In the genomic region with DNA sequence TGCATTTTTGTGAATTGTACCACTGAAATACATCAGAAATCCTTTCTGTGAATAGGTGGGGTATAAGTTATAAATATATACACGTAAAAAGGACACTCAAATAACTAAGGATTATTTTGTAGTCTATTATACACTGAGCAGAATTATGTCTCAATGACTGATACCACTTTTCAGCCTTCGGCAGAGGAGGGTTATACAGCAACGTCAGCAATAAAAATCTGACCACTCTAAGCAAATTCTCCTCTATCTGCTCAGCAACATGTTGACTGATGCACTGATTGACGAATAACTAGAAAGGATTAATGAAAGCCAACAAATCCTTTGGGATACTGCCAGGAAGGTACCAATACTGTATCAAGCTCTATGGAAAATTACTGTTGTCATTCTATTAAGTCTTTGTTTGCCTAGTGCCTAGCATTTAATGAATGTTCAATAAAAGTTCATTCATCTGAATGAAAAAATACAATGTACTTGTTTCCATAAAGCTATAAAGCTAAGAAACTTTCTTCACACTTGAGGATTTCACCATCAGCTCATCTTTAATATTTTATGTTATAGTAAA, we compare ENCODE assay signal across 27 cellular contexts. TPM values are rescaled to one million over a fixed set of nuclear protein-coding genes. Genes with fewer than 3 reads are reported as not detected.
A peak's percentile ranks its signal among the peaks of the same experiment; 100 is the strongest.
DNase-seq lines count a peak whose midpoint lies in the region; ATAC-seq, FAIRE-seq and TF ChIP-seq lines count a peak whose summit lies in the region.
"Had no signal": no experiment of that assay in that cellular context is flagged by ENCODE, and none has a peak within 500 bp of the region (broad histone marks: within the 10 kb centered on the region; RNA-seq: fewer than 3 reads in every experiment).

No MANE protein-coding gene starts in this region.

- H4K20me1 ChIP-seq in DND-41 (ENCODE audit: insufficient read depth, low read length) = peaks cover 79% of the 10 kb centered on the region
- H4K20me1 ChIP-seq in GM12878 (ENCODE audit: control insufficient read depth, insufficient read depth) = peaks cover 2% of the 10 kb centered on the region; the same call in 1 of the 2 replicates

- no peak overlapping the region for H3K4me3 ChIP-seq in DND-41 (ENCODE audit: low read depth in 1 of 2, low read length in 2 of 2)
- peak overlapping the region; percentile 33 for H3K4me3 ChIP-seq in GM12878
- H3K4me3 ChIP-seq in parathyroid adenoma (ENCODE audit: low read depth, low read length) = peak overlapping the region; percentile 22
- no peak overlapping the region for H3K4me3 ChIP-seq in A673 (ENCODE audit: low read depth, low read length, poor library complexity, severe bottlenecking)
- H3K4me3 ChIP-seq: cardiac muscle cell, hepatocyte, skin epidermis, suprapubic skin, uterus had no signal

- DNase-seq in DND-41 (no peak), NCI-H524 (lab: John Stamatoyannopoulos, UW) (peak; percentile 51 to 70), GM12878 (ENCODE audit: low read depth, low spot score) (no peak), A673 (ENCODE audit: low spot score) (no peak), NCI-H510A (lab: John Stamatoyannopoulos, UW) (no peak)
- DNase-seq in activated naive CD4-positive, alpha-beta T cell treated with anti-CD3 and anti-CD28 coated beads, Interleukin-2, amount 50 U/mL, for 16 hours = no peak
- DNase-seq in activated CD4-positive, alpha-beta T cell treated with anti-CD3 and anti-CD28 coated beads for 1 hour = no peak
- DNase-seq: activated CD8-positive, alpha-beta memory T cell treated with anti-CD3 and anti-CD28 coated beads for 24 hours; activated naive CD4-positive, alpha-beta T cell treated with anti-CD3 and anti-CD28 coated beads for 36 hours; activated T-cell treated with anti-CD3 and anti-CD28 coated beads, Interleukin-2, amount 50 U/mL, for 4 hours; CD4-positive, CD25-positive, alpha-beta regulatory T cell; dorsolateral prefrontal cortex; H7; Kasumi-1; NCI-H1105 treated with DMSO at 0.1 percent for 48 hours; NCI-H2107; NCI-H446 treated with DMSO at 0.1 percent for 48 hours; stimulated activated CD4-positive, alpha-beta T cell treated with anti-CD3 and anti-CD28 coated beads, Interleukin-1b, Interleukin-23, amount 100 ng/mL, for 48 hours; uterus had no signal

- no TSS peak for BruUV-seq in GM12878 (replicated peaks; lab: Mats Ljungman, UMichigan)
- BruUV-seq in A673 (replicated peaks; lab: Mats Ljungman, UMichigan) = no TSS peak

- TF ChIP-seq EP300 in GM12878 (IDR thresholded peaks at IDR 0.05; ENCODE audit: borderline replicate concordance in 1 of 2, control insufficient read depth in 1 of 2, low read depth in 2 of 2, low read length in 2 of 2) = no peak

- H2AFZ ChIP-seq in DND-41 (ENCODE audit: low read depth, low read length) (no peak overlapping the region), GM12878 (ENCODE audit: control insufficient read depth, low read depth, low read length) (no peak overlapping the region), parathyroid adenoma (no peak overlapping the region)
- H2AFZ ChIP-seq: hepatocyte had no signal

- no peak overlapping the region for H3K9ac ChIP-seq in DND-41 (ENCODE audit: low read depth, low read length)
- no peak overlapping the region for H3K9ac ChIP-seq in GM12878 (ENCODE audit: control insufficient read depth, insufficient read depth, low read length)
- H3K9ac ChIP-seq in parathyroid adenoma = no peak overlapping the region

- TF ChIP-seq POLR2A in GM12878 (IDR thresholded peaks at IDR 0.05; ENCODE audit: low read depth, low read length) = no peak

- H3K4me2 ChIP-seq in DND-41 (ENCODE audit: insufficient read depth, low read length) (peak overlapping the region; percentile 21; the same call in 1 of the 2 replicates), GM12878 (ENCODE audit: control insufficient read depth, insufficient read depth) (peak overlapping the region; percentile 6), parathyroid adenoma (ENCODE audit: low read length) (peak overlapping the region; percentile 33)
- H3K4me2 ChIP-seq: hepatocyte had no signal

- TF ChIP-seq CTCF in DND-41 (IDR thresholded peaks at IDR 0.05; ENCODE audit: borderline replicate concordance, extremely low read depth, low read length, poor library complexity, severe bottlenecking) = no peak
- no peak for TF ChIP-seq CTCF in GM12878 (IDR thresholded peaks at IDR 0.05 in 2 of 3, conservative IDR thresholded peaks at IDR 0.05 in 1 of 3; ENCODE audit: control insufficient read depth in 2 of 3, extremely low read depth in 1 of 3, insufficient read depth in 1 of 3, low read depth in 3 of 3, low read length in 3 of 3)
- TF ChIP-seq CTCF in parathyroid adenoma (IDR thresholded peaks at IDR 0.05) = no peak
- no peak for TF ChIP-seq CTCF in A673 (conservative IDR thresholded peaks at IDR 0.05; ENCODE audit: low read depth, low read length)

- no peaks in the 10 kb centered on the region for H3K9me3 ChIP-seq in DND-41 (ENCODE audit: insufficient read depth, low read length, severe bottlenecking)
- H3K9me3 ChIP-seq in GM12878 (replicated peaks; ENCODE audit: control insufficient read depth, insufficient read depth, low read length) = no peaks in the 10 kb centered on the region; the same call in 2 of the 3 replicates
- no peaks in the 10 kb centered on the region for H3K9me3 ChIP-seq in parathyroid adenoma (ENCODE audit: control insufficient read depth, low read length)
- peaks cover 4% of the 10 kb centered on the region for H3K9me3 ChIP-seq in A673 (ENCODE audit: low read depth, low read length, poor library complexity, severe bottlenecking)
- H3K9me3 ChIP-seq: suprapubic skin, uterus had no signal

- RAD21 ChIA-PET in GM12878 (lab: Charles Lee; ENCODE audit: unreplicated experiment) = interaction anchor here (0.8 to 5.0 kb wide), 9 partner anchors 11 to 232 kb away, joined by 3 to 37 read pairs (median 7); partner anchors contain the start of gene MYO5A

- SMC1A ChIA-PET in GM12878 (lab: Charles Lee; ENCODE audit: uncharacterized antibody, unreplicated experiment) = interaction anchor here (0.9 to 5.1 kb wide), 15 partner anchors 9 to 347 kb away, joined by 3 to 49 read pairs (median 4); no protein-coding TSS in a partner anchor

- intact Hi-C loops in GM12878 (cut with micrococcal nuclease; ENCODE audit: unreplicated experiment) (no loop called here), A673 (cut with micrococcal nuclease; ENCODE audit: unreplicated experiment) (no loop called here)

- H3K79me2 ChIP-seq in DND-41 (ENCODE audit: insufficient read depth, low read length) (peaks cover 100% of the 10 kb centered on the region), GM12878 (ENCODE audit: control insufficient read depth, insufficient read depth, low read length) (peaks cover 100% of the 10 kb centered on the region), parathyroid adenoma (peaks cover 39% of the 10 kb centered on the region)

- peaks cover 24% of the 10 kb centered on the region for H3K36me3 ChIP-seq in DND-41 (ENCODE audit: insufficient read depth, low read length)
- peaks cover 0 to 4% of the 10 kb centered on the region in 2 experiments; a peak in 1 of 4 replicates for H3K36me3 ChIP-seq in GM12878 (ENCODE audit: control insufficient read depth in 2 of 2, insufficient read depth in 2 of 2, low read length in 1 of 2)
- H3K36me3 ChIP-seq in parathyroid adenoma (ENCODE audit: control insufficient read depth, insufficient read depth, low read length) = no peaks in the 10 kb centered on the region
- H3K36me3 ChIP-seq in A673 (ENCODE audit: insufficient read depth, low read length, poor library complexity, severe bottlenecking) = peaks cover 14% of the 10 kb centered on the region
- H3K36me3 ChIP-seq: cardiac muscle cell, uterus had no signal

- CTCF ChIA-PET in GM12878 (lab: Yijun Ruan, JAX) = interaction anchor here (1.1 to 4.3 kb wide), 5 partner anchors 10 to 232 kb away, joined by 3 to 37 read pairs (median 12); no protein-coding TSS in a partner anchor
- CTCF ChIA-PET in A673 (lab: Charles Lee) = no interaction called here

- no peak for ATAC-seq in DND-41 (ENCODE audit: insufficient read depth, low read depth)
- no peak for ATAC-seq in GM12878
- ATAC-seq: activated T-cell treated with anti-CD3 and anti-CD28 coated beads, Interleukin-2, amount 50 U/mL, for 4 hours; Right ventricle myocardium inferior; stimulated activated effector memory CD8-positive, alpha-beta T cell treated with anti-CD3 and anti-CD28 coated beads, Interleukin-12 subunit alpha, Interleukin-12 subunit beta, amount 100 ng/mL, for 72 hours had no signal

- no peak overlapping the region for H3K27ac ChIP-seq in DND-41 (ENCODE audit: low read length)
- H3K27ac ChIP-seq in GM12878 (ENCODE audit: control insufficient read depth, insufficient read depth) = no peak overlapping the region
- no peak overlapping the region for H3K27ac ChIP-seq in parathyroid adenoma
- H3K27ac ChIP-seq in A673 (ENCODE audit: low read depth, low read length, poor library complexity, severe bottlenecking) = no peak overlapping the region
- H3K27ac ChIP-seq: cardiac muscle cell, epithelial cell of prostate, hepatocyte, skin epidermis, suprapubic skin, uterus had no signal

- H3K27me3 ChIP-seq in DND-41 (ENCODE audit: insufficient read depth, low read length, poor library complexity) (no peaks in the 10 kb centered on the region), GM12878 (replicated peaks in 1 of 2; ENCODE audit: control insufficient read depth in 2 of 2, insufficient read depth in 2 of 2, low read length in 1 of 2) (no peaks in the 10 kb centered on the region), parathyroid adenoma (ENCODE audit: control insufficient read depth, insufficient read depth, low read length) (no peaks in the 10 kb centered on the region), A673 (replicated peaks; ENCODE audit: insufficient read depth, low read depth, low read length, poor library complexity) (no peaks in the 10 kb centered on the region)
- H3K27me3 ChIP-seq: cardiac muscle cell, dorsolateral prefrontal cortex, hepatocyte, suprapubic skin, uterus had no signal

- TF ChIP-seq RAD21 in GM12878 (IDR thresholded peaks at IDR 0.05; ENCODE audit: insufficient read depth, low read depth, low read length) = no peak

- in situ Hi-C loops in GM12878 (cut with MboI) = no loop called here

- POLR2A ChIA-PET in GM12878 (lab: Charles Lee) = interaction anchor here (1.3 kb wide), 2 partner anchors 28 to 98 kb away, joined by 3 to 4 read pairs; no protein-coding TSS in a partner anchor
- POLR2A ChIA-PET in A673 (lab: Charles Lee; ENCODE audit: low non-redundant PET) = no interaction called here

- H3K4me1 ChIP-seq in DND-41 (ENCODE audit: insufficient read depth, low read length) (peaks cover 32% of the 10 kb centered on the region), GM12878 (ENCODE audit: control insufficient read depth, insufficient read depth, low read length) (peaks cover 22% of the 10 kb centered on the region), parathyroid adenoma (peaks cover 6% of the 10 kb centered on the region), A673 (ENCODE audit: insufficient read depth, low read length, poor library complexity, severe bottlenecking) (peaks cover 8% of the 10 kb centered on the region)
- H3K4me1 ChIP-seq: uterus had no signal

- WGBS in GM12878 (ENCODE audit: insufficient coverage, insufficient replicate concordance, low lambda C conversion rate, missing lambda C conversion rate) = 79% methylated on average over 4 of the region's 4 CpGs

- FAIRE-seq in GM12878 (lab: Jason Lieb, UNC) = no peak

RNA-seq across cellular contexts. Expression of gene ARPP19, which starts 5.2 kb away (rescaled TPM):
- total RNA-seq in GM12878 (2013; cell fraction: nucleolus; rRNA removed) = 73.4 and 75.0 TPM in 2 replicates
- total RNA-seq in GM12878 (2014; rRNA removed) = 122 and 150 TPM in 2 replicates
- 123 and 129 TPM in 2 replicates for total RNA-seq in GM12878 (2014; rRNA removed; fragmentation: Illumina TruSeq; extraction: Trizol)
- 161 and 167 TPM in 2 replicates for total RNA-seq in GM12878 (2021)
- 27.5 TPM for polyA plus RNA-seq in GM12878 (2011; ENCODE audit: low read depth)
- 167 and 209 TPM in 2 replicates for polyA plus RNA-seq in GM12878 (2011; rRNA removed)
- 40.2 and 49.8 TPM in 2 replicates for polyA plus RNA-seq in GM12878 (2011; cell fraction: cytosol; rRNA removed)
- polyA plus RNA-seq in GM12878 (2011; cell fraction: nucleus; rRNA removed) = 24.9 and 28.6 TPM in 2 replicates
- polyA plus RNA-seq in GM12878 (2012) = 48.0 and 52.4 TPM in 2 replicates
- polyA plus RNA-seq in GM12878 (2014; fragmentation: Illumina TruSeq; extraction: Trizol) = 119 and 147 TPM in 2 replicates
- polyA plus RNA-seq in GM12878 (2014; fragmentation: Nextera tagmentation; extraction: Ambion mirVana) = 100 to 1,000 TPM in 1 of 2 experiments, 10 to 100 TPM in 1; 77.2 to 114 TPM
- 71.2 and 84.8 TPM in 2 replicates for polyA plus RNA-seq in GM12878 (2014; rRNA removed)
- polyA plus RNA-seq in GM12878 (2016; fragmentation: Nextera tagmentation; extraction: Ambion mirVana) = 100 to 1,000 TPM; 120 to 124 TPM
- 62.9 and 115 TPM in 2 replicates for polyA minus RNA-seq in GM12878 (2011; rRNA and poly(A)+ RNA removed)
- polyA minus RNA-seq in GM12878 (2011; cell fraction: cytosol; rRNA and poly(A)+ RNA removed) = 40.1 and 44.7 TPM in 2 replicates
- polyA minus RNA-seq in GM12878 (2011; cell fraction: nucleus; rRNA and poly(A)+ RNA removed) = 13.4 and 25.0 TPM in 2 replicates
- 173 and 186 TPM in 2 replicates for total RNA-seq in A673 (2021)

RNA-seq across cellular contexts. Expression of gene MYO5A, which starts 34.9 kb away (rescaled TPM):
- total RNA-seq in GM12878 (2013; cell fraction: nucleolus; rRNA removed) = 30.8 and 31.3 TPM in 2 replicates
- total RNA-seq in GM12878 (2014; rRNA removed) = 32.4 and 33.1 TPM in 2 replicates
- total RNA-seq in GM12878 (2014; rRNA removed; fragmentation: Illumina TruSeq; extraction: Trizol) = 32.1 and 35.0 TPM in 2 replicates
- total RNA-seq in GM12878 (2021) = 30.2 and 34.6 TPM in 2 replicates
- polyA plus RNA-seq in GM12878 (2011; ENCODE audit: low read depth) = 7.1 TPM
- polyA plus RNA-seq in GM12878 (2011; rRNA removed) = 42.9 and 44.5 TPM in 2 replicates
- polyA plus RNA-seq in GM12878 (2011; cell fraction: cytosol; rRNA removed) = 37.6 and 43.4 TPM in 2 replicates
- 51.9 and 59.1 TPM in 2 replicates for polyA plus RNA-seq in GM12878 (2011; cell fraction: nucleus; rRNA removed)
- polyA plus RNA-seq in GM12878 (2012) = 9.3 and 14.9 TPM in 2 replicates
- polyA plus RNA-seq in GM12878 (2014; fragmentation: Illumina TruSeq; extraction: Trizol) = 26.8 and 41.0 TPM in 2 replicates
- 1 to 10 TPM; 4.2 to 4.3 TPM for polyA plus RNA-seq in GM12878 (2014; fragmentation: Nextera tagmentation; extraction: Ambion mirVana)
- 29.8 and 30.4 TPM in 2 replicates for polyA plus RNA-seq in GM12878 (2014; rRNA removed)
- 10 to 100 TPM; 17.6 to 18.1 TPM for polyA plus RNA-seq in GM12878 (2016; fragmentation: Nextera tagmentation; extraction: Ambion mirVana)
- polyA minus RNA-seq in GM12878 (2011; rRNA and poly(A)+ RNA removed) = 72.4 and 94.5 TPM in 2 replicates
- polyA minus RNA-seq in GM12878 (2011; cell fraction: cytosol; rRNA and poly(A)+ RNA removed) = 17.6 and 29.7 TPM in 2 replicates
- 28.9 and 42.3 TPM in 2 replicates for polyA minus RNA-seq in GM12878 (2011; cell fraction: nucleus; rRNA and poly(A)+ RNA removed)
- 16.8 and 20.9 TPM in 2 replicates for total RNA-seq in A673 (2021)

Comparison
In these comparisons a context has a peak if more than half of its experiments do, and no peak if none do; other contexts are left out.
1. DNase-seq: peak in NCI-H524 (2 of 2); none in DND-41 (single experiment), GM12878 (single experiment), activated naive CD4-positive, alpha-beta T cell treated with anti-CD3 and anti-CD28 coated beads, Interleukin-2, amount 50 U/mL, for 16 hours (single experiment), A673 (single experiment), NCI-H510A (single experiment) and activated CD4-positive, alpha-beta T cell treated with anti-CD3 and anti-CD28 coated beads for 1 hour (single experiment).
2. H3K4me3 ChIP-seq: peak in GM12878 (single experiment) and parathyroid adenoma (single experiment); none in DND-41 (0 of 2) and A673 (single experiment).
3. Peak in every context shown above with its lines, with median percentiles within 50 percentile points of each other: H3K4me2 ChIP-seq.